In genomic region chr12:112126000-112126431, GRCh38 we compare ENCODE assay signal across 8 cellular contexts. TPM values are rescaled to one million over a fixed set of nuclear protein-coding genes. Genes with fewer than 3 reads are reported as not detected.
DNase-seq lines count a peak whose midpoint lies in the region; ATAC-seq and TF ChIP-seq lines count a peak whose summit lies in the region.

No MANE protein-coding gene starts in this region.

- H4K8ac ChIP-seq in mesendoderm (ENCODE audit: low read depth, low read length) = no peak overlapping the region

- H3K18ac ChIP-seq in mesendoderm (ENCODE audit: low read length) = no peak overlapping the region

- H3K9me3 ChIP-seq in AG04450 (ENCODE audit: control insufficient read depth, insufficient read depth, low read length) = no peaks in the 10 kb centered on the region; the same call in 1 of the 2 replicates
- no peaks in the 10 kb centered on the region for H3K9me3 ChIP-seq in aorta (ENCODE audit: control insufficient read depth, low read length)

- no CpG with 5 or more reads among the region's 25 CpGs for WGBS in mesendoderm (ENCODE audit: extremely low coverage, insufficient coverage, low lambda C conversion rate)
- WGBS in aorta, 2 donors = 1 to 2% methylated on average over 25 of the region's 25 CpGs

- H2BK15ac ChIP-seq in mesendoderm (replicated peaks; ENCODE audit: low read depth) = no peak overlapping the region

- H3K27ac ChIP-seq in AG04450 (ENCODE audit: low read depth, low read length) (peak overlapping the region; percentile 80), brain microvascular endothelial cell (peak overlapping the region; percentile 65), mesendoderm (ENCODE audit: low read depth, low read length) (no peak overlapping the region), aorta (ENCODE audit: low read depth in 1 of 2, low read length in 2 of 2) (peak overlapping the region in 1 of 2 donors; percentile 92)

- H3K4me3 ChIP-seq in AG04450 (ENCODE audit: low read depth, low read length) = peak overlapping the region; percentile 97
- H3K4me3 ChIP-seq in brain microvascular endothelial cell (ENCODE audit: low read depth, low read length) = peak overlapping the region; percentile 94
- H3K4me3 ChIP-seq in mesendoderm (ENCODE audit: low read length) = peak overlapping the region; percentile 94
- peak overlapping the region; percentile 53 to 70 for H3K4me3 ChIP-seq in aorta (ENCODE audit: low read length in 2 of 2)

- H2BK120ac ChIP-seq in mesendoderm (ENCODE audit: low read depth, low read length) = no peak overlapping the region

- DNase-seq in AG04450 (ENCODE audit: low read depth, low spot score) (no peak), HK-2 (ENCODE audit: unreplicated experiment) (peak; percentile 14), brain microvascular endothelial cell (no peak), mesendoderm (no peak), aorta (no peak), middle frontal gyrus (ENCODE audit: extremely low spot score, low spot score) (no peak)

- H2BK5ac ChIP-seq in mesendoderm (ENCODE audit: low read length) = no peak overlapping the region

- H3K36me3 ChIP-seq in brain microvascular endothelial cell (replicated peaks) (no peaks in the 10 kb centered on the region), mesendoderm (ENCODE audit: control insufficient read depth, insufficient read depth, low read length) (no peaks in the 10 kb centered on the region), aorta (ENCODE audit: control insufficient read depth in 1 of 2, insufficient read depth in 2 of 2, low read length in 1 of 2) (no peaks in the 10 kb centered on the region)

- no peak overlapping the region for H4K5ac ChIP-seq in mesendoderm (ENCODE audit: low read length)

- no peak overlapping the region for H2AK5ac ChIP-seq in mesendoderm (ENCODE audit: low read length)

- H3K23ac ChIP-seq in mesendoderm (ENCODE audit: low read length) = peak overlapping the region; percentile 96

- H3K4ac ChIP-seq in mesendoderm (ENCODE audit: low read depth, low read length) = no peak overlapping the region

- intact Hi-C loops in aorta (cut with DNase I) = loop anchor here in 1 of 2 donors (5.0 kb wide), 1 partner anchor 439 kb away; the partner anchor contains the start of genes ACAD10 and BRAP

- peak overlapping the region; percentile 89 for H3K9ac ChIP-seq in mesendoderm (ENCODE audit: low read length)

- CTCF ChIA-PET in AG04450 (lab: Charles Lee) = interaction anchor here (0.9 kb wide), 1 partner anchor 181 kb away, joined by 3 read pairs; no protein-coding TSS in a partner anchor

- H3K79me2 ChIP-seq in mesendoderm (ENCODE audit: control insufficient read depth, insufficient read depth, low read length) = no peaks in the 10 kb centered on the region

- H3K56ac ChIP-seq in mesendoderm (ENCODE audit: low read length) = peak overlapping the region; percentile 95

- peak overlapping the region; percentile 92 for H3K4me2 ChIP-seq in mesendoderm (ENCODE audit: low read length)

- H3K79me1 ChIP-seq in mesendoderm (ENCODE audit: low read length) = peaks cover 2% of the 10 kb centered on the region

- in situ Hi-C loops in brain microvascular endothelial cell (cut with HindIII; ENCODE audit: low pct_ligation_motif_present, low sequenced_read_pairs) = no loop called here

- no peak for TF ChIP-seq CTCF in AG04450 (IDR thresholded peaks at IDR 0.05; ENCODE audit: low read depth, low read length)
- TF ChIP-seq CTCF in brain microvascular endothelial cell (IDR thresholded peaks at IDR 0.05; ENCODE audit: low read depth, low read length, missing control alignments) = no peak

- ATAC-seq in aorta (ENCODE audit: low FRiP score) = no peak
- no peak for ATAC-seq in GM21526 (IDR thresholded peaks at IDR 0.05; ENCODE audit: low FRiP score, unreplicated experiment)
- ATAC-seq in HG03354 (IDR thresholded peaks at IDR 0.05; ENCODE audit: poor library complexity, severe bottlenecking, unreplicated experiment) = no peak

- H3K4me1 ChIP-seq in mesendoderm (ENCODE audit: control insufficient read depth, low read depth, low read length) (peaks cover 3% of the 10 kb centered on the region), aorta (ENCODE audit: control insufficient read depth in 1 of 2, insufficient read depth in 2 of 2, low read length in 2 of 2) (peaks cover 0 to 2% of the 10 kb centered on the region in 2 donors)

- H3K27me3 ChIP-seq in AG04450 (ENCODE audit: control insufficient read depth, insufficient read depth, low read length) (no peaks in the 10 kb centered on the region), brain microvascular endothelial cell (replicated peaks) (no peaks in the 10 kb centered on the region), mesendoderm (ENCODE audit: insufficient read depth, low read length, poor library complexity) (no peaks in the 10 kb centered on the region), aorta (ENCODE audit: control insufficient read depth in 1 of 2, insufficient read depth in 2 of 2, low read length in 1 of 2) (no peaks in the 10 kb centered on the region)

- POLR2A ChIA-PET in AG04450 (lab: Yijun Ruan, JAX) = interaction anchor here (1.3 to 2.0 kb wide), 6 partner anchors 9 to 28 kb away, joined by 3 to 15 read pairs (median 5); partner anchors contain the start of gene NAA25

RNA-seq across cellular contexts. Expression of gene TRAFD1, which starts 0.7 kb away (rescaled TPM):
- polyA plus RNA-seq in AG04450 (2011; rRNA removed) (71.2 and 73.4 TPM in 2 replicates), aorta (10 to 100 TPM in 1 of 2 donors, 1 to 10 TPM in 1; 8.9 to 26.0 TPM)
- 54.0 and 63.0 TPM in 2 replicates for polyA minus RNA-seq in AG04450 (2011; rRNA and poly(A)+ RNA removed)
- 16.1 TPM for polyA plus RNA-seq in mesendoderm (2013, experiment 1 of 2)
- polyA plus RNA-seq in mesendoderm (2013, experiment 2 of 2) = 15.8 TPM
- total RNA-seq in aorta = 10 to 100 TPM; 21.2 to 35.5 TPM

RNA-seq across cellular contexts. Expression of gene NAA25, which starts 17.4 kb away (rescaled TPM):
- polyA plus RNA-seq in AG04450 (2011; rRNA removed) (16.8 and 17.9 TPM in 2 replicates), aorta (1 to 10 TPM; 2.1 to 5.1 TPM)
- polyA minus RNA-seq in AG04450 (2011; rRNA and poly(A)+ RNA removed) = 18.8 and 25.0 TPM in 2 replicates
- polyA plus RNA-seq in mesendoderm (2013, experiment 1 of 2) = 34.2 TPM
- polyA plus RNA-seq in mesendoderm (2013, experiment 2 of 2) = 38.0 TPM
- total RNA-seq in aorta = 10 to 100 TPM; 23.4 to 27.5 TPM
